ENCODE assay signal across 17 cellular contexts in genomic region chr12:111715242-111715641, GRCh38. TPM values are rescaled to one million over a fixed set of nuclear protein-coding genes. Genes with fewer than 3 reads are reported as not detected.
DNase-seq lines count a peak whose midpoint lies in the region; ATAC-seq and TF ChIP-seq lines count a peak whose summit lies in the region.
"Had no signal": no experiment of that assay in that cellular context is flagged by ENCODE, and none has a peak within 500 bp of the region (broad histone marks: within the 10 kb centered on the region; RNA-seq: fewer than 3 reads in every experiment).

No MANE protein-coding gene starts in this region.

- no peaks in the 10 kb centered on the region for H3K27me3 ChIP-seq in skeletal muscle tissue (ENCODE audit: control insufficient read depth in 3 of 3, insufficient read depth in 3 of 3, low read length in 3 of 3)
- H3K27me3 ChIP-seq: suprapubic skin had no signal

- no peaks in the 10 kb centered on the region for H3K9me3 ChIP-seq in skeletal muscle tissue (ENCODE audit: control insufficient read depth in 3 of 3, low read length in 3 of 3)
- H3K9me3 ChIP-seq: suprapubic skin had no signal

- TF ChIP-seq CTCF in GM20000 (IDR thresholded peaks at IDR 0.05; ENCODE audit: extremely low read depth, missing control alignments) = no peak

- peak; percentile 78 to 92 for ATAC-seq in left cardiac atrium
- ATAC-seq in GM19467 (IDR thresholded peaks at IDR 0.05; ENCODE audit: unreplicated experiment) = no peak
- ATAC-seq: CD8-positive, alpha-beta T cell; esophagus mucosa had no signal

- DNase-seq in NCI-H1105 (lab: John Stamatoyannopoulos, UW) (peak; percentile 4), NCI-H1105 treated with DMSO at 0.1 percent for 48 hours (lab: John Stamatoyannopoulos, UW) (no peak), NCI-H748 treated with DMSO at 0.1 percent for 48 hours (lab: John Stamatoyannopoulos, UW) (peak; percentile 20), left cardiac atrium (peak; percentile 63), GM20000 (ENCODE audit: low spot score) (no peak)
- DNase-seq in activated effector memory CD4-positive, alpha-beta T cell treated with anti-CD3 and anti-CD28 coated beads, Interleukin-2, amount 50 U/mL, for 16 hours = no peak
- DNase-seq: 8988T; activated CD4-positive, CD25-positive, alpha-beta regulatory T cell; activated naive CD8-positive, alpha-beta T cell treated with anti-CD3 and anti-CD28 coated beads, Interleukin-2, amount 10 ng/mL, durations not matched to agents 7 days and 5 days; CD8-positive, alpha-beta T cell; HCEC 1CT; NCI-H446 had no signal

- no peak overlapping the region for H3K4me3 ChIP-seq in skeletal muscle tissue (ENCODE audit: low read length in 3 of 3)
- H3K4me3 ChIP-seq: PC-9, suprapubic skin had no signal

- peak overlapping the region in 2 of 3 donors; percentile 3 to 41 for H3K9ac ChIP-seq in skeletal muscle tissue (ENCODE audit: low read depth in 1 of 3, low read length in 3 of 3)

- intact Hi-C loops in left cardiac atrium (cut with DNase I) = no loop called here

- H3K27ac ChIP-seq in skeletal muscle tissue (ENCODE audit: low read depth, low read length) = peak overlapping the region; percentile 78
- H3K27ac ChIP-seq: PC-9, suprapubic skin had no signal

- peaks cover 6 to 13% (median 11%) of the 10 kb centered on the region in 3 donors for H3K4me1 ChIP-seq in skeletal muscle tissue (ENCODE audit: control insufficient read depth in 3 of 3, insufficient read depth in 3 of 3, low read length in 3 of 3)
- H3K4me1 ChIP-seq: suprapubic skin had no signal

- peaks cover 22 to 47% (median 37%) of the 10 kb centered on the region in 3 donors for H3K36me3 ChIP-seq in skeletal muscle tissue (ENCODE audit: control insufficient read depth in 3 of 3, insufficient read depth in 3 of 3, low read length in 3 of 3)

RNA-seq across cellular contexts. Expression of gene ACAD10, which starts 29.4 kb away (rescaled TPM):
- total RNA-seq in left cardiac atrium = 10 to 100 TPM; 17.7 to 23.7 TPM
- total RNA-seq in skeletal muscle tissue = 18.3 TPM

RNA-seq across cellular contexts. Expression of gene BRAP, which starts 29.5 kb away (rescaled TPM):
- total RNA-seq in left cardiac atrium = 10 to 100 TPM; 12.9 to 13.0 TPM
- 12.0 TPM for total RNA-seq in skeletal muscle tissue

RNA-seq across cellular contexts. Expression of gene ALDH2, which starts 51.5 kb away (rescaled TPM):
- total RNA-seq in left cardiac atrium (100 to 1,000 TPM; 268 to 331 TPM), skeletal muscle tissue (5.7 TPM)

Comparison
In these comparisons a context has a peak if more than half of its experiments do, and no peak if none do; other contexts are left out.
1. DNase-seq: peak in NCI-H1105 (single experiment), NCI-H748 treated with DMSO at 0.1 percent for 48 hours (single experiment) and left cardiac atrium (single experiment); none in NCI-H1105 treated with DMSO at 0.1 percent for 48 hours (single experiment), GM20000 (single experiment) and activated effector memory CD4-positive, alpha-beta T cell treated with anti-CD3 and anti-CD28 coated beads, Interleukin-2, amount 50 U/mL, for 16 hours (single experiment).
2. RNA of gene ALDH2, which starts 51.5 kb away (total RNA-seq): 268 to 331 TPM in left cardiac atrium; 5.7 TPM in skeletal muscle tissue (single experiment); every median in the first group is over 10 times any median in the second.